In genomic region chr20:63955846-63956663, GRCh38 we compare ENCODE assay signal across 8 cellular contexts. TPM values are rescaled to one million over a fixed set of nuclear protein-coding genes. Genes with fewer than 3 reads are reported as not detected.
DNase-seq lines count a peak whose midpoint lies in the region; ATAC-seq and FAIRE-seq lines count a peak whose summit lies in the region.

Gene UCKL1 (minus strand): TSS chr20:63956416. CDS start chr20:63956372, 44 bp downstream.

- H3K27ac ChIP-seq in SJSA1 = peak within 1 kb of the TSS; percentile 57

- H3K4me1 Mint-ChIP-seq in activated naive CD4-positive, alpha-beta T cell treated with anti-CD3 and anti-CD28 coated beads for 36 hours (ENCODE audit: low read depth) = peaks cover 39% of the 10 kb centered on the region

- DNase-seq in Daoy (ENCODE audit: low read depth) = peak; percentile 89
- DNase-seq in Jurkat, Clone E6-1 (ENCODE audit: low read depth, low spot score) = peak; percentile 87
- peak; percentile 86 to 91 for DNase-seq in SJSA1 (ENCODE audit: low read depth in 1 of 2, low spot score in 2 of 2)
- DNase-seq in activated naive CD4-positive, alpha-beta T cell treated with anti-CD3 and anti-CD28 coated beads for 36 hours = peak; percentile 91
- DNase-seq in frontal cortex (ENCODE audit: low spot score in 2 of 2) = peak; percentile 96 to 99
- peak; percentile 51 for DNase-seq in non-pigmented ciliary epithelial cell (ENCODE audit: low read depth)
- peak; percentile 83 for DNase-seq in superior temporal gyrus (ENCODE audit: extremely low spot score)

- H3K9me3 Mint-ChIP-seq in activated naive CD4-positive, alpha-beta T cell treated with anti-CD3 and anti-CD28 coated beads for 36 hours = no peaks in the 10 kb centered on the region

- peaks cover 7% of the 10 kb centered on the region for H3K36me3 Mint-ChIP-seq in activated naive CD4-positive, alpha-beta T cell treated with anti-CD3 and anti-CD28 coated beads for 36 hours (ENCODE audit: low read depth)

- intact Hi-C loops in activated naive CD4-positive, alpha-beta T cell treated with anti-CD3 and anti-CD28 coated beads for 36 hours (cut with micrococcal nuclease) = loop anchor here (1.0 to 5.0 kb wide), 8 partner anchors 47 to 419 kb away; partner anchors contain the start of genes ARFRP1, DNAJC5, GMEB2 and PTK6

- no peaks in the 10 kb centered on the region for H3K27me3 Mint-ChIP-seq in activated naive CD4-positive, alpha-beta T cell treated with anti-CD3 and anti-CD28 coated beads for 36 hours (ENCODE audit: low read depth)

- CTCF ChIA-PET in activated naive CD4-positive, alpha-beta T cell treated with anti-CD3 and anti-CD28 coated beads for 36 hours (lab: Charles Lee) = interaction anchor here (1.0 kb wide), 1 partner anchor 24 kb away, joined by 4 read pairs; the partner anchor contains the start of gene PRPF6

- H3K4me3 ChIP-seq in Jurkat, Clone E6-1 (ENCODE audit: low read length) = peak within 1 kb of the TSS; percentile 78
- H3K4me3 ChIP-seq in SJSA1 = peak within 1 kb of the TSS; percentile 96

- H3K27ac Mint-ChIP-seq in activated naive CD4-positive, alpha-beta T cell treated with anti-CD3 and anti-CD28 coated beads for 36 hours = peak within 1 kb of the TSS; percentile 85

- peak; percentile 61 for ATAC-seq in GM21619 (IDR thresholded peaks at IDR 0.05; ENCODE audit: unreplicated experiment)

- no peaks in the 10 kb centered on the region for H3K27me3 ChIP-seq in SJSA1 (replicated peaks)

- H3K36me3 ChIP-seq in SJSA1 = peaks cover 37% of the 10 kb centered on the region

- 0 out of 2 replicates have a peak, but pooled peaks cover 3% of the 10 kb centered on the region for H3K9me3 ChIP-seq in SJSA1 (replicated peaks)

- peak within 1 kb of the TSS; percentile 79 for H3K4me3 Mint-ChIP-seq in activated naive CD4-positive, alpha-beta T cell treated with anti-CD3 and anti-CD28 coated beads for 36 hours

- H3K4me1 ChIP-seq in SJSA1 (replicated peaks) = peaks cover 24% of the 10 kb centered on the region

- peak; percentile 70 for FAIRE-seq in frontal cortex (lab: Jason Lieb, UNC)

RNA-seq across cellular contexts. Expression of gene UCKL1, which starts in this region (rescaled TPM):
- 3.1 and 6.3 TPM in 2 replicates for total RNA-seq in Daoy (2014; rRNA removed; shearing (Covaris generic))
- polyA plus RNA-seq in Jurkat, Clone E6-1 (2012; ENCODE audit: insufficient read depth, insufficient read length) = 60.8 TPM
- 10.3 and 22.7 TPM in 2 replicates for total RNA-seq in SJSA1 (2014; rRNA removed; shearing (Covaris generic))
- total RNA-seq in activated naive CD4-positive, alpha-beta T cell treated with anti-CD3 and anti-CD28 coated beads for 36 hours = 10 to 100 TPM; 23.3 to 23.9 TPM
- 14.3 TPM for total RNA-seq in frontal cortex

Comparison
In these comparisons a context has a peak if more than half of its experiments do, and no peak if none do; other contexts are left out.
1. Peak in every context shown above with its lines: DNase-seq, ATAC-seq, H3K4me3 ChIP-seq and H3K27ac ChIP-seq.